In the genomic region with DNA sequence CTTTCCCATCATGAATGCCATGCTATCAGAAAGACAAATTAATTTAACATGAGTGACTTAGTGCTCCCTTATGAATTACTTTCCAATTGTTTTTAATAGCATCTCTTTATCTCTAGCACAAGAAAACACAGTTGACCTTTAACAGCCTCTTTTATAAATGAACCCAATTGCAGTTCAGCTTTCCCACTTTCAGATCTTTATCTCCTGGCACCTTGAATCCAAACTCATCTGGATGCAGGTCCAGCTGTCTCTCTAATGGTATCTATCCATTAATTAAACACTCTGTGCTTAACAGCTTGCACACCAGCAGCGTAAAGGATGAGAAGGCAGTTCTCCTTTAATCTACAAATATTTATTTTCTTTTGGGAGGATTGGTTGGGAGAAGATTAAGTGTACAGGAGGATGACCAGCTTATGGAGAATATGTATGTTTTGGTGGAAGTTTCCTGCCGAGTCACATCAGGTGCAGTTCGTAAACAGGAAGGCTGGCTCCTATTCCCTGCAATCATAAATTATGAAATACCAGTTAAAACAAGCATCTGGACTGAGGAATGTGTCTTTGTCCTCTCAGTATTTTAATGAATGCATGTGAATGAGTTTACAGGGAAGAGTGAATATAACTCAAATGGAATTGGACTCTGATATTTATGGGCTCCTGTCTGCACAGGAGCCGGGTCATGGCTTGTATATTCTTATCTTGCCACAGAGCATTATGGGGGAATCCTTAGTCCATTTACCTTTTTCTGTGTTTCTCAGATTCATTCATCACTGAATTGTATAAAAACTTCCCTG, we compare ENCODE assay signal across 27 cellular contexts.
DNase-seq lines count a peak whose midpoint lies in the region; ATAC-seq, FAIRE-seq and TF ChIP-seq lines count a peak whose summit lies in the region.
"Had no signal": no experiment of that assay in that cellular context is flagged by ENCODE, and none has a peak within 500 bp of the region (broad histone marks: within the 10 kb centered on the region; RNA-seq: fewer than 3 reads in every experiment).

No MANE protein-coding gene starts in this region.

- H3K27me3 ChIP-seq in right lobe of liver: no peaks in the 10 kb centered on the region
- H3K27me3 ChIP-seq in HepG2 (ENCODE audit: control insufficient read depth in 1 of 2, insufficient read depth in 2 of 2, low read length in 2 of 2): no peaks in the 10 kb centered on the region; a peak in 1 of 5 replicates
- no peaks in the 10 kb centered on the region for H3K27me3 ChIP-seq in parathyroid adenoma (ENCODE audit: control insufficient read depth, insufficient read depth, low read length)
- H3K27me3 ChIP-seq: adrenal gland, body of pancreas, gastroesophageal sphincter, hepatocyte had no signal

- H3K79me2 ChIP-seq in HepG2 (ENCODE audit: insufficient read depth, low read length) (no peaks in the 10 kb centered on the region), parathyroid adenoma (no peaks in the 10 kb centered on the region)
- H3K79me2 ChIP-seq: hepatocyte had no signal

- BruUV-seq in HepG2 (replicated peaks; lab: Mats Ljungman, UMichigan): no TSS peak

- no peak overlapping the region for H3K4me3 ChIP-seq in right lobe of liver
- H3K4me3 ChIP-seq in HepG2 (replicated peaks in 1 of 3; ENCODE audit: insufficient read depth in 1 of 3, low read depth in 2 of 3, low read length in 3 of 3): no peak overlapping the region
- H3K4me3 ChIP-seq in parathyroid adenoma (ENCODE audit: low read depth, low read length): no peak overlapping the region
- H3K4me3 ChIP-seq: adrenal gland, body of pancreas, gastroesophageal sphincter, hepatocyte, lung had no signal

- no peaks in the 10 kb centered on the region for H3K36me3 Mint-ChIP-seq in brain
- H3K36me3 Mint-ChIP-seq: activated naive CD4-positive, alpha-beta T cell treated with anti-CD3 and anti-CD28 coated beads, Interleukin-2, amount 10 ng/mL, durations not matched to agents 7 days and 5 days; natural killer cell treated with Interleukin-12 subunit alpha and Interleukin-12 subunit beta and Interleukin-15 and Interleukin-18, amount 100 ng/mL, for 72 hours; stimulated activated memory B cell treated with anti-CD40 and anti-IgM and Interleukin-4, amounts not matched to agents 10 μg/mL and 1 μg/mL and 100 μg/mL, for 72 hours had no signal

- peaks cover 2% of the 10 kb centered on the region for H3K27me3 Mint-ChIP-seq in brain
- H3K27me3 Mint-ChIP-seq: activated CD4-positive, alpha-beta memory T cell treated with anti-CD3 and anti-CD28 coated beads, Interleukin-2, amount 10 ng/mL, durations not matched to agents 7 days and 5 days; activated naive CD4-positive, alpha-beta T cell treated with anti-CD3 and anti-CD28 coated beads, Interleukin-2, amount 10 ng/mL, durations not matched to agents 7 days and 5 days; activated T-helper 17 cell treated with anti-CD3 and anti-CD28 coated beads, Interleukin-2, amount 50 U/mL, for 72 hours; stimulated activated memory B cell treated with anti-CD40 and anti-IgM and Interleukin-4, amounts not matched to agents 10 μg/mL and 1 μg/mL and 100 μg/mL, for 72 hours had no signal

- ATAC-seq in right lobe of liver (peak in 3 of 4 donors; percentile 21 to 32 (median 31)), HepG2 (no peak), HG02571 (IDR thresholded peaks at IDR 0.05; ENCODE audit: unreplicated experiment) (no peak), GM18498 (IDR thresholded peaks at IDR 0.05; ENCODE audit: unreplicated experiment) (no peak)
- ATAC-seq: activated T-helper 17 cell treated with anti-CD3 and anti-CD28 coated beads, Interleukin-2, amount 50 U/mL, for 72 hours; body of pancreas; gastroesophageal sphincter; natural killer cell treated with Interleukin-12 subunit alpha and Interleukin-12 subunit beta and Interleukin-15 and Interleukin-18, amount 100 ng/mL, for 72 hours; stimulated activated memory B cell treated with anti-CD40 and anti-IgM and Interleukin-4, amounts not matched to agents 10 μg/mL and 1 μg/mL and 100 μg/mL, for 72 hours had no signal

- POLR2A ChIA-PET in HepG2 (lab: Yijun Ruan, JAX): no interaction called here

- no peak overlapping the region for H3K4me3 Mint-ChIP-seq in brain
- H3K4me3 Mint-ChIP-seq: activated CD4-positive, alpha-beta memory T cell treated with anti-CD3 and anti-CD28 coated beads, Interleukin-2, amount 10 ng/mL, durations not matched to agents 7 days and 5 days; activated naive CD4-positive, alpha-beta T cell treated with anti-CD3 and anti-CD28 coated beads, Interleukin-2, amount 10 ng/mL, durations not matched to agents 7 days and 5 days; activated T-helper 17 cell treated with anti-CD3 and anti-CD28 coated beads, Interleukin-2, amount 50 U/mL, for 72 hours; natural killer cell treated with Interleukin-12 subunit alpha and Interleukin-12 subunit beta and Interleukin-15 and Interleukin-18, amount 100 ng/mL, for 72 hours; stimulated activated memory B cell treated with anti-CD40 and anti-IgM and Interleukin-4, amounts not matched to agents 10 μg/mL and 1 μg/mL and 100 μg/mL, for 72 hours had no signal

- H3K27ac Mint-ChIP-seq in brain: peak overlapping the region in 3 of 5 experiments; percentile 22 to 38 (median 31)
- H3K27ac Mint-ChIP-seq: activated CD4-positive, alpha-beta memory T cell treated with anti-CD3 and anti-CD28 coated beads, Interleukin-2, amount 10 ng/mL, durations not matched to agents 7 days and 5 days; activated naive CD4-positive, alpha-beta T cell treated with anti-CD3 and anti-CD28 coated beads, Interleukin-2, amount 10 ng/mL, durations not matched to agents 7 days and 5 days; activated T-helper 17 cell treated with anti-CD3 and anti-CD28 coated beads, Interleukin-2, amount 50 U/mL, for 72 hours; natural killer cell treated with Interleukin-12 subunit alpha and Interleukin-12 subunit beta and Interleukin-15 and Interleukin-18, amount 100 ng/mL, for 72 hours; stimulated activated memory B cell treated with anti-CD40 and anti-IgM and Interleukin-4, amounts not matched to agents 10 μg/mL and 1 μg/mL and 100 μg/mL, for 72 hours had no signal

- H3K4me1 Mint-ChIP-seq in brain: peaks cover 61% of the 10 kb centered on the region
- H3K4me1 Mint-ChIP-seq: activated naive CD4-positive, alpha-beta T cell treated with anti-CD3 and anti-CD28 coated beads, Interleukin-2, amount 10 ng/mL, durations not matched to agents 7 days and 5 days; activated T-helper 17 cell treated with anti-CD3 and anti-CD28 coated beads, Interleukin-2, amount 50 U/mL, for 72 hours; stimulated activated memory B cell treated with anti-CD40 and anti-IgM and Interleukin-4, amounts not matched to agents 10 μg/mL and 1 μg/mL and 100 μg/mL, for 72 hours had no signal

- H3K9me3 ChIP-seq in right lobe of liver (no peaks in the 10 kb centered on the region), HepG2 (ENCODE audit: low read length) (no peaks in the 10 kb centered on the region), parathyroid adenoma (ENCODE audit: control insufficient read depth, low read length) (no peaks in the 10 kb centered on the region)
- H3K9me3 ChIP-seq: adrenal gland, body of pancreas, gastroesophageal sphincter had no signal

- H3K4me2 ChIP-seq in HepG2 (ENCODE audit: low read depth, low read length) (no peak overlapping the region), parathyroid adenoma (ENCODE audit: low read length) (no peak overlapping the region)
- H3K4me2 ChIP-seq: hepatocyte had no signal

- in situ Hi-C loops in HepG2 (cut with HindIII; ENCODE audit: extremely low pct_ligation_motif_present, low pct_unique_long_range_greater_than_20kb): no loop called here

- TF ChIP-seq EP300 in HepG2 (IDR thresholded peaks at IDR 0.05; ENCODE audit: low read depth in 2 of 2, low read length in 2 of 2): no peak
- TF ChIP-seq EP300 in HepG2 (CRISPR knock-in tag; IDR thresholded peaks at IDR 0.05; ENCODE audit: borderline replicate concordance): no peak

- H3K9me3 Mint-ChIP-seq in brain: no peaks in the 10 kb centered on the region
- H3K9me3 Mint-ChIP-seq: activated CD4-positive, alpha-beta memory T cell treated with anti-CD3 and anti-CD28 coated beads, Interleukin-2, amount 10 ng/mL, durations not matched to agents 7 days and 5 days; activated naive CD4-positive, alpha-beta T cell treated with anti-CD3 and anti-CD28 coated beads, Interleukin-2, amount 10 ng/mL, durations not matched to agents 7 days and 5 days; activated T-helper 17 cell treated with anti-CD3 and anti-CD28 coated beads, Interleukin-2, amount 50 U/mL, for 72 hours; natural killer cell treated with Interleukin-12 subunit alpha and Interleukin-12 subunit beta and Interleukin-15 and Interleukin-18, amount 100 ng/mL, for 72 hours; stimulated activated memory B cell treated with anti-CD40 and anti-IgM and Interleukin-4, amounts not matched to agents 10 μg/mL and 1 μg/mL and 100 μg/mL, for 72 hours had no signal

- H3K4me1 ChIP-seq in right lobe of liver: no peaks in the 10 kb centered on the region
- no peaks in the 10 kb centered on the region for H3K4me1 ChIP-seq in HepG2 (ENCODE audit: insufficient read depth, low read length)
- H3K4me1 ChIP-seq in parathyroid adenoma: peaks cover 8% of the 10 kb centered on the region
- H3K4me1 ChIP-seq: adrenal gland, body of pancreas, gastroesophageal sphincter had no signal

- CTCF ChIA-PET in HepG2 (lab: Yijun Ruan, JAX; ENCODE audit: low intra/inter-chr PET ratio, low total read pairs): no interaction called here

- H3K27ac ChIP-seq in right lobe of liver (no peak overlapping the region), HepG2 (ENCODE audit: extremely low read length, insufficient read depth, low read length) (no peak overlapping the region), parathyroid adenoma (no peak overlapping the region)
- H3K27ac ChIP-seq: adrenal gland, body of pancreas, gastroesophageal sphincter, hepatocyte had no signal

- intact Hi-C loops in right lobe of liver (cut with DNase I): loop anchor here in 1 of 2 donors (10.0 kb wide), 1 partner anchor 128 kb away; no protein-coding TSS in a partner anchor
- intact Hi-C loops in HepG2 (cut with micrococcal nuclease; ENCODE audit: unreplicated experiment): no loop called here

- no peak overlapping the region for H3K9ac ChIP-seq in HepG2 (ENCODE audit: insufficient read depth, low read depth, low read length)
- H3K9ac ChIP-seq in parathyroid adenoma: no peak overlapping the region

- FAIRE-seq in HepG2 (lab: Jason Lieb, UNC): no peak
- FAIRE-seq: GM12891 had no signal

- TF ChIP-seq POLR2A in right lobe of liver (IDR thresholded peaks at IDR 0.05) (no peak), HepG2 (IDR thresholded peaks at IDR 0.05; ENCODE audit: insufficient read depth in 1 of 2, low read depth in 2 of 2, low read length in 2 of 2) (no peak)

- H2AFZ ChIP-seq in HepG2 (ENCODE audit: low read length) (no peak overlapping the region), parathyroid adenoma (peak overlapping the region; percentile 39)
- H2AFZ ChIP-seq: hepatocyte had no signal

- no peak for TF ChIP-seq CTCF in right lobe of liver (IDR thresholded peaks at IDR 0.05)
- TF ChIP-seq CTCF in HepG2 (CRISPR knock-in tag; IDR thresholded peaks at IDR 0.05): no peak
- TF ChIP-seq CTCF in brain (conservative IDR thresholded peaks at IDR 0.05): no peak
- TF ChIP-seq CTCF in parathyroid adenoma (IDR thresholded peaks at IDR 0.05): no peak

- WGBS in right lobe of liver (ENCODE audit: insufficient coverage, low coverage, low lambda C conversion rate, missing lambda C conversion rate): 61% methylated on average over 3 of the region's 4 CpGs
- WGBS in HepG2 (ENCODE audit: low lambda C conversion rate): 24% methylated on average over 4 of the region's 4 CpGs

- no peaks in the 10 kb centered on the region for H4K20me1 ChIP-seq in HepG2 (ENCODE audit: insufficient read depth, low read length)

- TF ChIP-seq RAD21 in HepG2 (CRISPR knock-in tag; IDR thresholded peaks at IDR 0.05): no peak

- DNase-seq in right lobe of liver (no peak), HepG2 (ENCODE audit: low spot score) (no peak), NCI-H69 (lab: John Stamatoyannopoulos, UW) (peak; percentile 95), SIG-M5 (lab: John Stamatoyannopoulos, UW) (no peak)
- DNase-seq: activated CD4-positive, alpha-beta memory T cell treated with anti-CD3 and anti-CD28 coated beads, Interleukin-2, amount 10 ng/mL, durations not matched to agents 7 days and 5 days; activated CD4-positive, alpha-beta T cell treated with anti-CD3 and anti-CD28 coated beads for 1 hour; activated CD8-positive, alpha-beta memory T cell treated with anti-CD3 and anti-CD28 coated beads, Interleukin-2, amount 50 U/mL, for 48 hours; activated naive CD4-positive, alpha-beta T cell treated with anti-CD3 and anti-CD28 coated beads, Interleukin-2, amount 10 ng/mL, durations not matched to agents 7 days and 5 days; adrenal gland; body of pancreas; HCEC 1CT; Karpas-422; kidney glomerular epithelial cell; NCI-H1417 treated with DMSO at 0.1 percent for 48 hours; NCI-H2107; trophoblast cell had no signal

- peaks cover 0 to 4% (median 0%) of the 10 kb centered on the region in 4 donors for H3K36me3 ChIP-seq in right lobe of liver
- H3K36me3 ChIP-seq in HepG2 (replicated peaks in 1 of 2; ENCODE audit: control insufficient read depth in 1 of 2, insufficient read depth in 2 of 2, low read length in 2 of 2): no peaks in the 10 kb centered on the region
- H3K36me3 ChIP-seq in parathyroid adenoma (ENCODE audit: control insufficient read depth, insufficient read depth, low read length): no peaks in the 10 kb centered on the region
- H3K36me3 ChIP-seq: adrenal gland, gastroesophageal sphincter had no signal

Comparison
In these comparisons a context has a peak if more than half of its experiments do, and no peak if none do; other contexts are left out.
1. ATAC-seq: peak in right lobe of liver (3 of 4); none in HepG2 (single experiment), HG02571 (single experiment) and GM18498 (single experiment).